22 cellular contexts compared by ENCODE assay signal in the genomic region with DNA sequence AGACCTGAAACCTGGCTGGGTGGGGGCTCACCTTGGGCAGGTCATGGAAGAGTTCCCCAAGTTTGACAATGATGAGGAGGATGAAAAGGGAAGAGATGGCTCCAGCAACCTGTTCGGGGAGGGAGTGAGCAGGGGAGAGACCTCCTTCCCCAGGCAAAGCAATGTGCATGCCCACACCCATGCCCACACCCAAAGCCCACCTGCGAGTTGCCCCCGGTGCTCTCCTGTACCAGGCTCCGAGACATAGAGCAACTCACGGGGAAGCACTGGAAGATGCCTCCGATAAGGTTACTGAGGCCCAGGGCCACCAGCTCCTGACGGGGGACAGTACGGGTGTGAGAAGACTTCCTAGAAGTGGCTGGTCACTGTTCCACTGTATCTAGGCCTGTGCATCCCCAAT. TPM values are rescaled to one million over a fixed set of nuclear protein-coding genes. Genes with fewer than 3 reads are reported as not detected.
A peak's percentile ranks its signal among the peaks of the same experiment; 100 is the strongest.
DNase-seq lines count a peak whose midpoint lies in the region; ATAC-seq and TF ChIP-seq lines count a peak whose summit lies in the region.
"Had no signal": no experiment of that assay in that cellular context is flagged by ENCODE, and none has a peak within 500 bp of the region (broad histone marks: within the 10 kb centered on the region; RNA-seq: fewer than 3 reads in every experiment).

No MANE protein-coding gene starts in this region.

- H3K27me3 ChIP-seq in RWPE2 (ENCODE audit: insufficient read depth, poor library complexity, severe bottlenecking) (no peaks in the 10 kb centered on the region), endodermal cell (ENCODE audit: control insufficient read depth, insufficient read depth, low read length, poor library complexity, severe bottlenecking) (no peaks in the 10 kb centered on the region), osteoblast (ENCODE audit: insufficient read depth, low read length) (no peaks in the 10 kb centered on the region), body of pancreas (no peaks in the 10 kb centered on the region)
- H3K27me3 ChIP-seq: BLaER1 had no signal

- 95 to 96% methylated on average over 7 to 8 of the region's 8 CpGs for WGBS in endodermal cell (ENCODE audit: insufficient coverage in 1 of 2, insufficient read length in 1 of 2), 2 experiments
- WGBS in body of pancreas, 2 donors: 90 to 91% methylated on average over 2 to 8 of the region's 8 CpGs

- TF ChIP-seq CTCF in RWPE2 (IDR thresholded peaks at IDR 0.05; ENCODE audit: poor library complexity, severe bottlenecking): no peak
- no peak for TF ChIP-seq CTCF in endodermal cell (conservative IDR thresholded peaks at IDR 0.05)
- no peak for TF ChIP-seq CTCF in osteoblast (IDR thresholded peaks at IDR 0.05; ENCODE audit: extremely low read depth, low read depth, low read length)
- no peak for TF ChIP-seq CTCF in body of pancreas (IDR thresholded peaks at IDR 0.05)

- H3K27me3 Mint-ChIP-seq in activated naive CD8-positive, alpha-beta T cell treated with anti-CD3 and anti-CD28 coated beads, Interleukin-2, amount 10 ng/mL, durations not matched to agents 7 days and 5 days: no peaks in the 10 kb centered on the region
- no peaks in the 10 kb centered on the region for H3K27me3 Mint-ChIP-seq in activated naive CD8-positive, alpha-beta T cell treated with anti-CD3 and anti-CD28 coated beads for 36 hours
- no peaks in the 10 kb centered on the region for H3K27me3 Mint-ChIP-seq in endodermal cell (ENCODE audit: insufficient read depth)
- H3K27me3 Mint-ChIP-seq: CD4-positive, alpha-beta memory T cell had no signal

- H3K4me1 ChIP-seq in RWPE2 (ENCODE audit: insufficient read depth, poor library complexity, severe bottlenecking) (peaks cover 4% of the 10 kb centered on the region), endodermal cell (ENCODE audit: control insufficient read depth, insufficient read depth, low read length) (no peaks in the 10 kb centered on the region), osteoblast (ENCODE audit: insufficient read depth, low read length) (peaks cover 7% of the 10 kb centered on the region), body of pancreas (peaks cover 8% of the 10 kb centered on the region)

- H3K9ac ChIP-seq in endodermal cell (ENCODE audit: extremely low read depth, low read length, poor library complexity, severe bottlenecking): no peak overlapping the region
- H3K9ac ChIP-seq: BLaER1, GM23248 had no signal

- H3K4me1 Mint-ChIP-seq in activated naive CD8-positive, alpha-beta T cell treated with anti-CD3 and anti-CD28 coated beads, Interleukin-2, amount 10 ng/mL, durations not matched to agents 7 days and 5 days: peaks cover 10% of the 10 kb centered on the region
- peaks cover 7% of the 10 kb centered on the region for H3K4me1 Mint-ChIP-seq in activated naive CD8-positive, alpha-beta T cell treated with anti-CD3 and anti-CD28 coated beads for 36 hours
- peaks cover 7% of the 10 kb centered on the region for H3K4me1 Mint-ChIP-seq in endodermal cell

- no peaks in the 10 kb centered on the region for H3K9me3 Mint-ChIP-seq in activated naive CD8-positive, alpha-beta T cell treated with anti-CD3 and anti-CD28 coated beads, Interleukin-2, amount 10 ng/mL, durations not matched to agents 7 days and 5 days
- H3K9me3 Mint-ChIP-seq in activated naive CD8-positive, alpha-beta T cell treated with anti-CD3 and anti-CD28 coated beads for 36 hours: no peaks in the 10 kb centered on the region
- no peaks in the 10 kb centered on the region for H3K9me3 Mint-ChIP-seq in endodermal cell
- H3K9me3 Mint-ChIP-seq: CD4-positive, alpha-beta memory T cell had no signal

- H3K4me2 ChIP-seq in osteoblast (ENCODE audit: insufficient read depth, low read length): no peak overlapping the region
- H3K4me2 ChIP-seq: BLaER1 had no signal

- H3K9me3 ChIP-seq in RWPE2 (ENCODE audit: severe bottlenecking): no peaks in the 10 kb centered on the region
- H3K9me3 ChIP-seq in endodermal cell (ENCODE audit: control insufficient read depth, low read length): no peaks in the 10 kb centered on the region
- H3K9me3 ChIP-seq in osteoblast (ENCODE audit: low read depth, low read length): no peaks in the 10 kb centered on the region
- no peaks in the 10 kb centered on the region for H3K9me3 ChIP-seq in body of pancreas
- H3K9me3 ChIP-seq: BLaER1 had no signal

- no peak for TF ChIP-seq POLR2A in body of pancreas (IDR thresholded peaks at IDR 0.05)

- peaks cover 22% of the 10 kb centered on the region for H3K36me3 Mint-ChIP-seq in activated naive CD8-positive, alpha-beta T cell treated with anti-CD3 and anti-CD28 coated beads, Interleukin-2, amount 10 ng/mL, durations not matched to agents 7 days and 5 days
- H3K36me3 Mint-ChIP-seq in activated naive CD8-positive, alpha-beta T cell treated with anti-CD3 and anti-CD28 coated beads for 36 hours: peaks cover 3% of the 10 kb centered on the region
- peaks cover 67% of the 10 kb centered on the region for H3K36me3 Mint-ChIP-seq in endodermal cell (ENCODE audit: low read depth)

- H3K79me2 ChIP-seq in osteoblast (ENCODE audit: insufficient read depth, low read length): peaks cover 21% of the 10 kb centered on the region

- intact Hi-C loops in body of pancreas (cut with DNase I): no loop called here

- no peak for DNase-seq in activated naive CD8-positive, alpha-beta T cell treated with anti-CD3 and anti-CD28 coated beads, Interleukin-2, amount 10 ng/mL, durations not matched to agents 7 days and 5 days
- DNase-seq in activated naive CD8-positive, alpha-beta T cell treated with anti-CD3 and anti-CD28 coated beads for 36 hours: no peak
- DNase-seq in RWPE2 (ENCODE audit: low spot score) (peak; percentile 58), endodermal cell (no peak), osteoblast (ENCODE audit: insufficient read length, low spot score, missing footprints) (peak; percentile 44), body of pancreas (no peak), SHP77 treated with DMSO at 0.1 percent for 48 hours (lab: John Stamatoyannopoulos, UW) (no peak), T1000 (lab: John Stamatoyannopoulos, UW) (no peak)
- DNase-seq: 8988T; CD4-positive, alpha-beta memory T cell; DMS153; DMS79; GDM1; GM23248; HCEC 1CT had no signal

- POLR2A ChIA-PET in activated naive CD8-positive, alpha-beta T cell treated with anti-CD3 and anti-CD28 coated beads, Interleukin-2, amount 10 ng/mL, durations not matched to agents 7 days and 5 days (lab: Charles Lee): no interaction called here

- H3K27ac ChIP-seq in RWPE2 (ENCODE audit: poor library complexity, severe bottlenecking) (no peak overlapping the region), endodermal cell (ENCODE audit: low read depth, low read length) (no peak overlapping the region), osteoblast (ENCODE audit: low read depth, low read length) (no peak overlapping the region), body of pancreas (no peak overlapping the region)
- H3K27ac ChIP-seq: BLaER1, GM23248 had no signal

- peaks cover 80% of the 10 kb centered on the region for H3K36me3 ChIP-seq in RWPE2 (ENCODE audit: low read depth)
- peaks cover 48% of the 10 kb centered on the region for H3K36me3 ChIP-seq in endodermal cell (ENCODE audit: control insufficient read depth, insufficient read depth, low read length)
- H3K36me3 ChIP-seq in osteoblast (ENCODE audit: insufficient read depth, low read length): peaks cover 57% of the 10 kb centered on the region
- H3K36me3 ChIP-seq in body of pancreas (replicated peaks in 1 of 2; ENCODE audit: insufficient read depth in 1 of 2, low read depth in 2 of 2): peaks cover 0 to 2% of the 10 kb centered on the region in 2 donors

- no peak overlapping the region for H3K4me3 Mint-ChIP-seq in activated naive CD8-positive, alpha-beta T cell treated with anti-CD3 and anti-CD28 coated beads, Interleukin-2, amount 10 ng/mL, durations not matched to agents 7 days and 5 days
- no peak overlapping the region for H3K4me3 Mint-ChIP-seq in activated naive CD8-positive, alpha-beta T cell treated with anti-CD3 and anti-CD28 coated beads for 36 hours
- H3K4me3 Mint-ChIP-seq in endodermal cell: no peak overlapping the region
- H3K4me3 Mint-ChIP-seq: CD14-positive monocyte; CD4-positive, alpha-beta memory T cell had no signal

- peaks cover 19% of the 10 kb centered on the region for H4K20me1 ChIP-seq in osteoblast (ENCODE audit: insufficient read depth, low read length)

- H3K4me3 ChIP-seq in RWPE2 (ENCODE audit: severe bottlenecking) (no peak overlapping the region), endodermal cell (ENCODE audit: low read length) (no peak overlapping the region), osteoblast (ENCODE audit: insufficient read depth, low read length) (no peak overlapping the region), body of pancreas (no peak overlapping the region)
- H3K4me3 ChIP-seq: BLaER1, GM23248 had no signal

- peak overlapping the region; percentile 30 for H3K27ac Mint-ChIP-seq in activated naive CD8-positive, alpha-beta T cell treated with anti-CD3 and anti-CD28 coated beads, Interleukin-2, amount 10 ng/mL, durations not matched to agents 7 days and 5 days
- H3K27ac Mint-ChIP-seq in activated naive CD8-positive, alpha-beta T cell treated with anti-CD3 and anti-CD28 coated beads for 36 hours: no peak overlapping the region
- peak overlapping the region; percentile 12 for H3K27ac Mint-ChIP-seq in endodermal cell
- H3K27ac Mint-ChIP-seq: CD4-positive, alpha-beta memory T cell had no signal

- H2AFZ ChIP-seq in osteoblast (ENCODE audit: low read length): no peak overlapping the region
- H2AFZ ChIP-seq: GM23248 had no signal

- ATAC-seq in activated naive CD8-positive, alpha-beta T cell treated with anti-CD3 and anti-CD28 coated beads, Interleukin-2, amount 10 ng/mL, durations not matched to agents 7 days and 5 days (ENCODE audit: low read depth): no peak
- no peak for ATAC-seq in RWPE2 (ENCODE audit: low read depth)
- ATAC-seq in body of pancreas: no peak

RNA-seq across cellular contexts. Expression of gene SLC26A6, which starts 4.9 kb away (rescaled TPM):
- total RNA-seq in activated naive CD8-positive, alpha-beta T cell treated with anti-CD3 and anti-CD28 coated beads, Interleukin-2, amount 10 ng/mL, durations not matched to agents 7 days and 5 days: 10 to 100 TPM; 54.4 to 54.7 TPM
- 10 to 100 TPM; 16.6 to 18.4 TPM for total RNA-seq in activated naive CD8-positive, alpha-beta T cell treated with anti-CD3 and anti-CD28 coated beads for 36 hours
- total RNA-seq in endodermal cell: 10 to 100 TPM; 65.1 to 75.6 TPM
- polyA plus RNA-seq in endodermal cell (2013, experiment 1 of 2): 45.7 TPM
- polyA plus RNA-seq in endodermal cell (2013, experiment 2 of 2): 41.3 TPM
- 26.2 and 30.8 TPM in 2 replicates for total RNA-seq in osteoblast
- 10 to 100 TPM; 17.8 to 35.0 TPM for total RNA-seq in body of pancreas

RNA-seq across cellular contexts. Expression of gene TMEM89, which starts 8.8 kb away (rescaled TPM):
- not detected for total RNA-seq in activated naive CD8-positive, alpha-beta T cell treated with anti-CD3 and anti-CD28 coated beads, Interleukin-2, amount 10 ng/mL, durations not matched to agents 7 days and 5 days
- not detected for total RNA-seq in activated naive CD8-positive, alpha-beta T cell treated with anti-CD3 and anti-CD28 coated beads for 36 hours
- under 1 TPM in 1 of 2 donors, not detected in 1; 0.57 TPM for total RNA-seq in endodermal cell
- 0.39 TPM for polyA plus RNA-seq in endodermal cell (2013, experiment 1 of 2)
- polyA plus RNA-seq in endodermal cell (2013, experiment 2 of 2): not detected
- 0.59 TPM in 1 of 2 replicates, not detected in the other for total RNA-seq in osteoblast
- total RNA-seq in body of pancreas: not detected
- total RNA-seq: A673; CD4-positive, alpha-beta memory T cell; Daoy; GM23248; H4; HT-29 had no signal
- polyA plus RNA-seq: AG04450; CD14-positive monocyte; CD4-positive, alpha-beta memory T cell; GM23248 had no signal

RNA-seq across cellular contexts. Expression of gene UQCRC1, which starts 21.0 kb away (rescaled TPM):
- total RNA-seq in activated naive CD8-positive, alpha-beta T cell treated with anti-CD3 and anti-CD28 coated beads, Interleukin-2, amount 10 ng/mL, durations not matched to agents 7 days and 5 days: 100 to 1,000 TPM; 144 to 148 TPM
- 100 to 1,000 TPM; 193 to 209 TPM for total RNA-seq in activated naive CD8-positive, alpha-beta T cell treated with anti-CD3 and anti-CD28 coated beads for 36 hours
- total RNA-seq in endodermal cell (100 to 1,000 TPM; 231 to 289 TPM), osteoblast (299 and 308 TPM in 2 replicates), body of pancreas (100 to 1,000 TPM in 1 of 2 donors, 10 to 100 TPM in 1; 92.9 to 161 TPM)
- polyA plus RNA-seq in endodermal cell (2013, experiment 1 of 2): 272 TPM
- polyA plus RNA-seq in endodermal cell (2013, experiment 2 of 2): 265 TPM

RNA-seq across cellular contexts. Expression of gene CELSR3, which starts 32.3 kb away (rescaled TPM):
- total RNA-seq in activated naive CD8-positive, alpha-beta T cell treated with anti-CD3 and anti-CD28 coated beads, Interleukin-2, amount 10 ng/mL, durations not matched to agents 7 days and 5 days: 10 to 100 TPM; 15.6 to 16.2 TPM
- total RNA-seq in activated naive CD8-positive, alpha-beta T cell treated with anti-CD3 and anti-CD28 coated beads for 36 hours: 10 to 100 TPM; 18.2 to 18.6 TPM
- total RNA-seq in endodermal cell: 10 to 100 TPM; 20.7 to 30.1 TPM
- polyA plus RNA-seq in endodermal cell (2013, experiment 1 of 2): 24.4 TPM
- polyA plus RNA-seq in endodermal cell (2013, experiment 2 of 2): 22.9 TPM
- total RNA-seq in osteoblast: 1.2 and 1.4 TPM in 2 replicates
- 1 to 10 TPM in 1 of 2 donors, under 1 TPM in 1; 0.66 to 2.6 TPM for total RNA-seq in body of pancreas
- polyA plus RNA-seq: CD14-positive monocyte had no signal

RNA-seq across cellular contexts. Expression of gene COL7A1, which starts 35.3 kb away (rescaled TPM):
- 1 to 10 TPM; 1.0 to 1.6 TPM for total RNA-seq in activated naive CD8-positive, alpha-beta T cell treated with anti-CD3 and anti-CD28 coated beads, Interleukin-2, amount 10 ng/mL, durations not matched to agents 7 days and 5 days
- 1 to 10 TPM; 1.4 to 1.8 TPM for total RNA-seq in activated naive CD8-positive, alpha-beta T cell treated with anti-CD3 and anti-CD28 coated beads for 36 hours
- total RNA-seq in endodermal cell: 10 to 100 TPM; 15.7 to 16.6 TPM
- polyA plus RNA-seq in endodermal cell (2013, experiment 1 of 2): 18.7 TPM
- 24.0 TPM for polyA plus RNA-seq in endodermal cell (2013, experiment 2 of 2)
- total RNA-seq in osteoblast: 12.7 and 21.4 TPM in 2 replicates
- total RNA-seq in body of pancreas: 1 to 10 TPM in 1 of 2 donors, under 1 TPM in 1; 0.52 to 2.3 TPM
- polyA plus RNA-seq: CD4-positive, alpha-beta memory T cell had no signal

Comparison
In these comparisons a context has a peak if more than half of its experiments do, and no peak if none do; other contexts are left out.
1. DNase-seq: peak in RWPE2 (single experiment) and osteoblast (single experiment); none in activated naive CD8-positive, alpha-beta T cell treated with anti-CD3 and anti-CD28 coated beads, Interleukin-2, amount 10 ng/mL, durations not matched to agents 7 days and 5 days (single experiment), activated naive CD8-positive, alpha-beta T cell treated with anti-CD3 and anti-CD28 coated beads for 36 hours (single experiment), endodermal cell (single experiment), body of pancreas (0 of 4), SHP77 treated with DMSO at 0.1 percent for 48 hours (single experiment) and T1000 (single experiment).